Comparison of ENCODE assay signal across 9 cellular contexts in the genomic region with DNA sequence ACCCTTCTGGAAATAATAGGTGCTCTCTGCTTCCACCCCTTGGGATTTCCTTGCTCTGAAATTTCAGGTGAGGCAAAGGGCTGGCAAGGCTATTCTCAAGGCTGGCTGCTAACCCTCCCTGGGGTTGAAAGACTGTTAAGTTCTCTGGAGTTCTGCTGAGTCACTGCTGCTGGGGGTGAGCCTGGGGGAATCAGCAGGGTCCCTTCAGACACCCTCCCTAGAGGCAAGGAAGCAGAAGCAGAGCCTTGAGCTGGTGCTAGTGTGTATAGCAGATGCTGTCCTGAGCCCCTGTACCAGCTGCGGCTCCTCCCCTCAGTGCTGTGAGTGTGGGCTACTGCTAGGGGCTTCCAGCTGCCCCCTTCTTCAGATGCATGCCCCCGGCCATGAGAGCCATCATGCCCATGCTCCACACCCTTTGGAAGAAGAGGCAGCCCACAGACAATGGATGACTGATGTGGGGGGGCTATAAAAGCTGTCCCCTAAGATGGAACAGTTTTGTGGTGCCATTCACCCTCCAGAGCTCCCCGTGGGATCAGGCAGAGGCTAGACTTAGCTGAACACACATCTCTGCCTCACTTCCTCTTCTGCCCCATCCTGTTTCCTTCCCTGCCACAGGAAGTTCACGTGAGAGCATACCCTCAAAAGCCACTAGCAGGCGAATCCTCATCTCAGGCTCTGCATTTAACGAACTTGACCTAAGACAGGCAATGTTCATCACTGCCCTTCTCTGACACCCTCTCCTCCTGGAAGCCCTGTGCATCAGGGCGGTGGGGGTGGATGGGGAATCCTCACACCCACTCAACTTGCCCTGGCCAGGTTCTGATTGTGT.
DNase-seq lines count a peak whose midpoint lies in the region; ATAC-seq and TF ChIP-seq lines count a peak whose summit lies in the region.
"Had no signal": no experiment of that assay in that cellular context is flagged by ENCODE, and none has a peak within 500 bp of the region (broad histone marks: within the 10 kb centered on the region; RNA-seq: fewer than 3 reads in every experiment).

No MANE protein-coding gene starts in this region.

- TF ChIP-seq POLR2A in heart left ventricle (IDR thresholded peaks at IDR 0.05): no peak
- TF ChIP-seq POLR2A in erythroblast (IDR thresholded peaks at IDR 0.05; ENCODE audit: low read length): no peak

- no peak overlapping the region for H3K4me3 ChIP-seq in cardiac muscle cell
- H3K4me3 ChIP-seq in heart left ventricle: no peak overlapping the region
- H3K4me3 ChIP-seq in Panc1 (ENCODE audit: low read depth in 2 of 2, low read length in 2 of 2): no peak overlapping the region
- no peak overlapping the region for H3K4me3 ChIP-seq in subcutaneous abdominal adipose tissue (ENCODE audit: low read depth in 1 of 5, low read length in 5 of 5)

- no peak for ATAC-seq in heart left ventricle
- ATAC-seq in Panc1: no peak
- no peak for ATAC-seq in GM21526 (IDR thresholded peaks at IDR 0.05; ENCODE audit: low FRiP score, unreplicated experiment)

- POLR2A ChIA-PET in Panc1 (lab: Charles Lee): no interaction called here

- no peaks in the 10 kb centered on the region for H3K9me3 ChIP-seq in cardiac muscle cell (ENCODE audit: low read depth)
- no peaks in the 10 kb centered on the region for H3K9me3 ChIP-seq in heart left ventricle
- no peaks in the 10 kb centered on the region for H3K9me3 ChIP-seq in Panc1 (ENCODE audit: control insufficient read depth, insufficient read depth, low read depth, low read length)
- H3K9me3 ChIP-seq in subcutaneous abdominal adipose tissue (ENCODE audit: control insufficient read depth in 5 of 5, low read length in 5 of 5): no peaks in the 10 kb centered on the region

- no peaks in the 10 kb centered on the region for H3K27me3 ChIP-seq in cardiac muscle cell
- H3K27me3 ChIP-seq in heart left ventricle: no peaks in the 10 kb centered on the region
- H3K27me3 ChIP-seq in Panc1 (ENCODE audit: control insufficient read depth, insufficient read depth, low read length): no peaks in the 10 kb centered on the region
- peaks cover 0 to 2% (median 0%) of the 10 kb centered on the region in 5 donors for H3K27me3 ChIP-seq in subcutaneous abdominal adipose tissue (ENCODE audit: control insufficient read depth in 5 of 5, insufficient read depth in 4 of 5, low read length in 5 of 5)

- intact Hi-C loops in heart left ventricle (cut with DNase I) (no loop called here), Panc1 (cut with micrococcal nuclease; ENCODE audit: unreplicated experiment) (loop anchor here (10.0 kb wide), 1 partner anchor 91 kb away; the partner anchor contains the start of gene SH3PXD2A)

- H3K9ac ChIP-seq in subcutaneous abdominal adipose tissue (ENCODE audit: low read length in 5 of 5): no peak overlapping the region
- H3K9ac ChIP-seq: parathyroid adenoma had no signal

- CTCF ChIA-PET in Panc1 (lab: Charles Lee): interaction anchor here (1.0 to 1.3 kb wide), 2 partner anchors 11 to 18 kb away, joined by 3 read pairs; no protein-coding TSS in a partner anchor

- DNase-seq in cardiac muscle cell (ENCODE audit: low read depth in 1 of 2, low spot score in 1 of 2) (no peak), heart left ventricle (no peak), Panc1 (ENCODE audit: low read depth, low spot score) (no peak), erythroblast (lab: John Stamatoyannopoulos, UW) (peak; percentile 20 to 22), GM03348 (ENCODE audit: low spot score) (no peak), HuH-7.5 (ENCODE audit: low spot score) (no peak)

- WGBS in heart left ventricle, 4 donors: 69 to 77% (median 72%) methylated on average over 7 of the region's 7 CpGs

- in situ Hi-C loops in Panc1 (cut with HindIII; ENCODE audit: low pct_unique_long_range_greater_than_20kb, low sequenced_read_pairs): no loop called here

- H3K4me1 ChIP-seq in cardiac muscle cell (ENCODE audit: low read depth): peaks cover 29% of the 10 kb centered on the region
- H3K4me1 ChIP-seq in heart left ventricle: peaks cover 11 to 94% (median 63%) of the 10 kb centered on the region in 12 donors
- peaks cover 27% of the 10 kb centered on the region for H3K4me1 ChIP-seq in Panc1 (ENCODE audit: control insufficient read depth, insufficient read depth, low read length)
- peaks cover 7 to 70% (median 42%) of the 10 kb centered on the region in 5 donors for H3K4me1 ChIP-seq in subcutaneous abdominal adipose tissue (ENCODE audit: control insufficient read depth in 5 of 5, insufficient read depth in 5 of 5, low read length in 5 of 5)

- peak overlapping the region; percentile 7 for H3K27ac ChIP-seq in cardiac muscle cell
- H3K27ac ChIP-seq in heart left ventricle: peak overlapping the region in 6 of 12 donors; percentile 2 to 60 (median 13)
- H3K27ac ChIP-seq in Panc1 (ENCODE audit: low read length): peak overlapping the region; percentile 14; the same call in 1 of the 2 replicates
- peak overlapping the region; percentile 16 for H3K27ac ChIP-seq in subcutaneous abdominal adipose tissue (ENCODE audit: low read depth, low read length)
- H3K27ac ChIP-seq: parathyroid adenoma had no signal

- H3K36me3 ChIP-seq in cardiac muscle cell (no peaks in the 10 kb centered on the region), heart left ventricle (no peaks in the 10 kb centered on the region), Panc1 (ENCODE audit: control insufficient read depth, insufficient read depth, low read length) (no peaks in the 10 kb centered on the region), subcutaneous abdominal adipose tissue (ENCODE audit: control insufficient read depth in 5 of 5, insufficient read depth in 5 of 5, low read length in 5 of 5) (no peaks in the 10 kb centered on the region)

- TF ChIP-seq CTCF in cardiac muscle cell (IDR thresholded peaks at IDR 0.05; ENCODE audit: low read depth, low read length) (no peak), heart left ventricle (IDR thresholded peaks at IDR 0.05) (no peak), Panc1 (IDR thresholded peaks at IDR 0.05) (no peak)

- no TSS peak for BruUV-seq in Panc1 (replicated peaks; lab: Mats Ljungman, UMichigan)

Comparison
In these comparisons a context has a peak if more than half of its experiments do, and no peak if none do; other contexts are left out.
1. DNase-seq: peak in erythroblast (2 of 2); none in cardiac muscle cell (0 of 2), heart left ventricle (0 of 5), Panc1 (single experiment), GM03348 (single experiment) and HuH-7.5 (single experiment).